ENCODE assay signal across 1 cellular context in the genomic region with DNA sequence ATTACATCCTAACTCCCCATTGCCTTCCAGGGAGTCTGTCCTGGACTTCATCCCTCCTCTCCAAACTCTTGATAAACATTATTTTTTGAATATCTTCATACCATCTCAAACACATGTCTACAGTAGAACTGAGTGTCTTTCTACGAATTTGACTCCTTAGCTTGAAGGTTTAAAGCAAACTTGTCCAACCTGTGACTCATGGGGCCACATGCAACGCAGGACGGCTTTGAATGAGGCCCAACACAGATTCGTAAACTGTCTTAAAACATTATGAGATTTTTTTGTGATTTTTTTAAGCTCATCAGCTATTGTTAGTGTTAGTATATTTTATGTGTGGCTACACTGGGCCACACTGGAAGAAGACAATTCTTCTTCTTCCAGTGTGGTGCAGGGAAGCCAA.
TF ChIP-seq lines count a peak whose summit lies in the region.

No MANE protein-coding gene starts in this region.

TF ChIP-seq in IMR-90, 13 proteins besides CTCF, POLR2A, EP300 and RAD21 (continued from another document):
- TF ChIP-seq MAZ (IDR thresholded peaks at IDR 0.05; ENCODE audit: borderline replicate concordance, low read depth, low read length) = no peak
- no peak for TF ChIP-seq RFX5 (IDR thresholded peaks at IDR 0.05; ENCODE audit: low read depth, low read length)
